Comparison of ENCODE assay signal across 1 cellular context in the genomic region with DNA sequence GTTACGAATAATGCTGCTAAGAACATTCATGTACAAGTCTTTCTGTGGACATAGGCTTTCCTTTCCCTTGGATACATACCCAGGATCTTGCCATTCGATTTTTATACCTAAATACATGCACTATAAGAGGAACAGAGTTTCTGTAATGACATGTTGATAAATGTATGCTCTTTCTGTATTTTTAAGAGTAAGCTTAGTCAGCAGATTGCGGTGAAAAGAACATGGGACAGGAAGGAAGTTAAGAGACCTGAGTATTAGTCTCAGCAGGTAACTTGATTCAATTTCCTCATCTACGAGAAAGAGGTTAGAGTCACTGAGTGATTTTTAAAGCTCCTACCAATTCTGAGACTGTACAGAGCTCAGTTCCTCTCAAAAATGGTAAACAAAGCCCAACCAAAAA.
A peak's percentile ranks its signal among the peaks of the same experiment; 100 is the strongest.
TF ChIP-seq lines count a peak whose summit lies in the region.

No MANE protein-coding gene starts in this region.

TF ChIP-seq in GM12878, 131 proteins besides CTCF, POLR2A, EP300 and RAD21:
- peak; percentile 50; the same call in 1 of the 2 replicates for TF ChIP-seq RUNX3 (IDR thresholded peaks at IDR 0.05; ENCODE audit: low read length)
- TF ChIP-seq ETV6 (conservative IDR thresholded peaks at IDR 0.05 in 1 of 2, IDR thresholded peaks at IDR 0.05 in 1 of 2; ENCODE audit: borderline replicate concordance in 1 of 2, low read depth in 1 of 2) = peak in 1 of 2 experiments; percentile 71; a peak in 1 of 4 replicates
- TF ChIP-seq CREM (IDR thresholded peaks at IDR 0.05; ENCODE audit: low read depth) = peak; percentile 17; the same call in 1 of the 2 replicates
- no peak for TF ChIP-seq NFIC (IDR thresholded peaks at IDR 0.05; ENCODE audit: low read depth, low read length)
